ENCODE assay signal across 16 cellular contexts in the genomic region with DNA sequence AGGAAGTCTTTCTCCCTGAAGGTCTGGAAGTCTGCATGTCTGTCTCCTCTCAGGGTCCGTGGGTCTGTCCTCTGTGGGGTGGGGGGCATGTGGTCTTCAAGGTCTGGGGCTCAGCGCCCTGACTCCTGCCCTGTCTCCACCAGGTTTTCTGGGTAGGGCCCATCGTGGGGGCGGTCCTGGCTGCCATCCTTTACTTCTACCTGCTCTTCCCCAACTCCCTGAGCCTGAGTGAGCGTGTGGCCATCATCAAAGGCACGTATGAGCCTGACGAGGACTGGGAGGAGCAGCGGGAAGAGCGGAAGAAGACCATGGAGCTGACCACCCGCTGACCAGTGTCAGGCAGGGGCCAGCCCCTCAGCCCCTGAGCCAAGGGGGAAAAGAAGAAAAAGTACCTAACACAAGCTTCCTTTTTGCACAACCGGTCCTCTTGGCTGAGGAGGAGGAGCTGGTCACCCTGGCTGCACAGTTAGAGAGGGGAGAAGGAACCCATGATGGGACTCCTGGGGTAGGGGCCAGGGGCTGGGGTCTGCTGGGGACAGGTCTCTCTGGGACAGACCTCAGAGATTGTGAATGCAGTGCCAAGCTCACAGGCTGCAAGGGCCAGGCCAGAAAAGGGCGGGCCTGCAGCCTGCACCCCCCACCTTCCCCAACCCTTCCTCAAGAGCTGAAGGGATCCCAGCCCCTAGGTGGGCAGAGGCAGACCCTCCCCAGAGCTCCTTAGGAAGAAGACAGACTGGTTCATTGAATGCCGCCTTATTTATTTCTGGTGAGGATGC. TPM values are rescaled to one million over a fixed set of nuclear protein-coding genes. Genes with fewer than 3 reads are reported as not detected.
DNase-seq lines count a peak whose midpoint lies in the region; ATAC-seq, FAIRE-seq and TF ChIP-seq lines count a peak whose summit lies in the region.
"Had no signal": no experiment of that assay in that cellular context is flagged by ENCODE, and none has a peak within 500 bp of the region (broad histone marks: within the 10 kb centered on the region; RNA-seq: fewer than 3 reads in every experiment).

No MANE protein-coding gene starts in this region.

- intact Hi-C loops in upper lobe of right lung (cut with DNase I) (loop anchor here (5.0 kb wide), 2 partner anchors 92 to 107 kb away; partner anchors contain the start of gene ASIC1), HepG2 (cut with micrococcal nuclease; ENCODE audit: unreplicated experiment) (no loop called here), left colon (cut with DNase I, micrococcal nuclease) (loop anchor here (5.0 to 10.0 kb wide), 2 partner anchors 90 to 102 kb away; partner anchors contain the start of gene ASIC1 (in 1 of the 2))

- no peak overlapping the region for H2BK12ac ChIP-seq in neuronal stem cell (ENCODE audit: low read length)

- no peak overlapping the region for H4K91ac ChIP-seq in neuronal stem cell (ENCODE audit: low read depth, low read length, poor library complexity)

- POLR2A ChIA-PET in HepG2 (lab: Yijun Ruan, JAX): interaction anchor here (1.0 kb wide), 1 partner anchor 13 kb away, joined by 3 read pairs; no protein-coding TSS in a partner anchor

- no peaks in the 10 kb centered on the region for H3K79me1 ChIP-seq in neuronal stem cell (ENCODE audit: low read depth, low read length)

- H3K4me1 ChIP-seq in neuronal stem cell (ENCODE audit: control insufficient read depth in 2 of 2, insufficient read depth in 1 of 2, low read depth in 1 of 2, low read length in 2 of 2) (peaks cover 17 to 21% of the 10 kb centered on the region in 2 donors), upper lobe of right lung (peaks cover 14% of the 10 kb centered on the region), HepG2 (ENCODE audit: insufficient read depth, low read length) (peaks cover 57% of the 10 kb centered on the region)

- DNase-seq in chondrocyte (ENCODE audit: low spot score) (peak; percentile 67), neuronal stem cell (ENCODE audit: low spot score) (no peak), upper lobe of right lung (peak; percentile 56), HepG2 (ENCODE audit: low spot score) (no peak), COLO668 (lab: John Stamatoyannopoulos, UW; ENCODE audit: unreplicated experiment) (no peak), left colon (no peak)
- DNase-seq: BE2C; CD8-positive, alpha-beta memory T cell; DMS 273 treated with DMSO at 0.1 percent for 48 hours; H7 had no signal

- no peak overlapping the region for H2BK5ac ChIP-seq in neuronal stem cell (ENCODE audit: low read length)

- H3K9ac ChIP-seq in neuronal stem cell (ENCODE audit: low read depth, low read length, poor library complexity): peak overlapping the region; percentile 61
- H3K9ac ChIP-seq in HepG2 (ENCODE audit: insufficient read depth, low read depth, low read length): no peak overlapping the region

- no peaks in the 10 kb centered on the region for H3K9me3 Mint-ChIP-seq in chondrocyte (ENCODE audit: low read depth)
- H3K9me3 Mint-ChIP-seq: CD8-positive, alpha-beta memory T cell had no signal

- H3K27me3 ChIP-seq in neuronal stem cell (ENCODE audit: control insufficient read depth in 3 of 3, insufficient read depth in 3 of 3, low read depth in 1 of 3, low read length in 3 of 3): peaks cover 8 to 39% (median 36%) of the 10 kb centered on the region in 3 experiments
- H3K27me3 ChIP-seq in upper lobe of right lung: peaks cover 13% of the 10 kb centered on the region
- H3K27me3 ChIP-seq in HepG2 (ENCODE audit: control insufficient read depth in 1 of 2, insufficient read depth in 2 of 2, low read length in 2 of 2): peaks cover 5 to 44% of the 10 kb centered on the region in 2 experiments
- H3K27me3 ChIP-seq: BE2C had no signal

- in situ Hi-C loops in HepG2 (cut with HindIII; ENCODE audit: extremely low pct_ligation_motif_present, low pct_unique_long_range_greater_than_20kb): no loop called here

- H2BK120ac ChIP-seq in neuronal stem cell (ENCODE audit: low read depth, low read length): no peak overlapping the region

- H3K4ac ChIP-seq in neuronal stem cell (ENCODE audit: low read length): no peak overlapping the region

- no peak overlapping the region for H2BK15ac ChIP-seq in neuronal stem cell (ENCODE audit: low read length)

- H4K20me1 ChIP-seq in HepG2 (ENCODE audit: insufficient read depth, low read length): no peaks in the 10 kb centered on the region

- H3K27ac Mint-ChIP-seq in chondrocyte (ENCODE audit: unreplicated experiment): no peak overlapping the region
- H3K27ac Mint-ChIP-seq: GM23338 had no signal

- H3K14ac ChIP-seq in neuronal stem cell (ENCODE audit: low read length): no peak overlapping the region

- TF ChIP-seq EP300 in Ishikawa (IDR thresholded peaks at IDR 0.05; ENCODE audit: borderline replicate concordance) (no peak), HepG2 (IDR thresholded peaks at IDR 0.05; ENCODE audit: low read depth in 2 of 2, low read length in 2 of 2) (no peak), HepG2 (CRISPR knock-in tag; IDR thresholded peaks at IDR 0.05; ENCODE audit: borderline replicate concordance) (no peak)

- ATAC-seq in upper lobe of right lung (no peak), HepG2 (no peak), left colon (no peak)
- ATAC-seq: A549, GM23338 had no signal

- no peak for FAIRE-seq in HepG2 (lab: Jason Lieb, UNC)
- FAIRE-seq: A549 had no signal

- no peak overlapping the region for H3K4me3 ChIP-seq in neuronal stem cell (ENCODE audit: low read length in 2 of 2)
- H3K4me3 ChIP-seq in upper lobe of right lung: no peak overlapping the region
- no peak overlapping the region for H3K4me3 ChIP-seq in HepG2 (replicated peaks in 1 of 3; ENCODE audit: insufficient read depth in 1 of 3, low read depth in 2 of 3, low read length in 3 of 3)
- H3K4me3 ChIP-seq: A549, GM23338 had no signal

- H3K4me1 Mint-ChIP-seq in chondrocyte (ENCODE audit: low read depth): peaks cover 19% of the 10 kb centered on the region

- H3K9me3 ChIP-seq in neuronal stem cell (replicated peaks in 1 of 2; ENCODE audit: control insufficient read depth in 2 of 2, insufficient read depth in 1 of 2, low read depth in 1 of 2, low read length in 2 of 2): no peaks in the 10 kb centered on the region
- H3K9me3 ChIP-seq in upper lobe of right lung: no peaks in the 10 kb centered on the region
- H3K9me3 ChIP-seq in HepG2 (ENCODE audit: low read length): no peaks in the 10 kb centered on the region
- H3K9me3 ChIP-seq: A549, BE2C had no signal

- CTCF ChIA-PET in HepG2 (lab: Yijun Ruan, JAX; ENCODE audit: low intra/inter-chr PET ratio, low total read pairs): no interaction called here

- no CpG with 5 or more reads among the region's 13 CpGs for WGBS in neuronal stem cell (ENCODE audit: extremely low coverage in 2 of 2, insufficient read length in 2 of 2, insufficient replicate concordance in 1 of 2), 2 donors
- WGBS in HepG2 (ENCODE audit: low lambda C conversion rate): 22% methylated on average over 10 of the region's 13 CpGs

- H3K36me3 Mint-ChIP-seq in chondrocyte (ENCODE audit: low read depth): no peaks in the 10 kb centered on the region
- H3K36me3 Mint-ChIP-seq: CD8-positive, alpha-beta memory T cell had no signal

- no peak for TF ChIP-seq CTCF in chondrocyte (IDR thresholded peaks at IDR 0.05)
- no peak for TF ChIP-seq CTCF in upper lobe of right lung (IDR thresholded peaks at IDR 0.05)
- no peak for TF ChIP-seq CTCF in HepG2 (CRISPR knock-in tag; IDR thresholded peaks at IDR 0.05)

- H3K18ac ChIP-seq in neuronal stem cell (ENCODE audit: low read length): peak overlapping the region; percentile 44

- H3K4me2 ChIP-seq in neuronal stem cell (ENCODE audit: insufficient read depth, low read length, poor library complexity, severe bottlenecking): no peak overlapping the region
- no peak overlapping the region for H3K4me2 ChIP-seq in HepG2 (ENCODE audit: low read depth, low read length)
- H3K4me2 ChIP-seq: A549, GM23338 had no signal

- H4K8ac ChIP-seq in neuronal stem cell (ENCODE audit: low read depth, low read length): no peak overlapping the region

- H3K79me2 ChIP-seq in HepG2 (ENCODE audit: insufficient read depth, low read length): no peaks in the 10 kb centered on the region

- H3K27ac ChIP-seq in neuronal stem cell (replicated peaks; ENCODE audit: low read length) (no peak overlapping the region), upper lobe of right lung (no peak overlapping the region), HepG2 (ENCODE audit: extremely low read length, insufficient read depth, low read length) (no peak overlapping the region)

- H3K4me3 Mint-ChIP-seq in chondrocyte (ENCODE audit: unreplicated experiment): no peak overlapping the region
- H3K4me3 Mint-ChIP-seq: CD8-positive, alpha-beta memory T cell; GM23338 had no signal

- H3K36me3 ChIP-seq in neuronal stem cell (replicated peaks in 1 of 2; ENCODE audit: control insufficient read depth in 2 of 2, insufficient read depth in 2 of 2, low read length in 2 of 2) (no peaks in the 10 kb centered on the region), upper lobe of right lung (no peaks in the 10 kb centered on the region), HepG2 (replicated peaks in 1 of 2; ENCODE audit: control insufficient read depth in 1 of 2, insufficient read depth in 2 of 2, low read length in 2 of 2) (no peaks in the 10 kb centered on the region)
- H3K36me3 ChIP-seq: BE2C had no signal

- no peak for TF ChIP-seq RAD21 in Ishikawa (IDR thresholded peaks at IDR 0.05; ENCODE audit: low read depth)
- no peak for TF ChIP-seq RAD21 in HepG2 (CRISPR knock-in tag; IDR thresholded peaks at IDR 0.05)

- H3K23ac ChIP-seq in neuronal stem cell (ENCODE audit: low read depth, low read length, poor library complexity): no peak overlapping the region

- BruUV-seq in HepG2 (replicated peaks; lab: Mats Ljungman, UMichigan): no TSS peak

- peaks cover 14% of the 10 kb centered on the region for H3K27me3 Mint-ChIP-seq in chondrocyte (ENCODE audit: low read depth)

- peak overlapping the region; percentile 71 for H2AK5ac ChIP-seq in neuronal stem cell (ENCODE audit: low read depth, low read length)

- H2AFZ ChIP-seq in neuronal stem cell (ENCODE audit: low read length): no peak overlapping the region
- H2AFZ ChIP-seq in HepG2 (ENCODE audit: low read length): no peak overlapping the region
- H2AFZ ChIP-seq: GM23338 had no signal

- TF ChIP-seq POLR2A in HepG2 (IDR thresholded peaks at IDR 0.05; ENCODE audit: insufficient read depth in 1 of 2, low read depth in 2 of 2, low read length in 2 of 2): no peak

RNA-seq across cellular contexts. Expression of gene AQP5, which starts 3.4 kb away (rescaled TPM):
- total RNA-seq in chondrocyte (0.20 TPM in 1 of 3 replicates, not detected in the others), upper lobe of right lung (14.3 TPM), HepG2 (2016; rRNA removed; fragmentation: Illumina TruSeq; extraction: Trizol) (not detected in 2 replicates), left colon (not detected)
- polyA plus RNA-seq in neuronal stem cell (2013, experiment 1 of 2): 0.39 TPM
- 0.58 TPM for polyA plus RNA-seq in neuronal stem cell (2013, experiment 2 of 2)
- total RNA-seq in HepG2 (2016; cell fraction: cytosol; rRNA removed; fragmentation: Illumina TruSeq; extraction: Trizol; ENCODE audit: low read depth): not detected in 2 replicates
- total RNA-seq in HepG2 (2016; cell fraction: insoluble cytoplasmic fraction; rRNA removed; fragmentation: Illumina TruSeq; extraction: Trizol): not detected in 2 replicates
- not detected in 2 replicates for total RNA-seq in HepG2 (2016; cell fraction: membrane; rRNA removed; fragmentation: Illumina TruSeq; extraction: Trizol)
- total RNA-seq in HepG2 (2016; cell fraction: nucleus; rRNA removed; fragmentation: Illumina TruSeq; extraction: Trizol): not detected in 2 replicates
- polyA plus RNA-seq in HepG2 (2011; rRNA removed): not detected in 2 replicates
- polyA plus RNA-seq in HepG2 (2011; cell fraction: cytosol; rRNA removed): not detected in 2 replicates
- polyA plus RNA-seq in HepG2 (2011; cell fraction: nucleus; rRNA removed): not detected in 2 replicates
- not detected in 2 replicates for polyA plus RNA-seq in HepG2 (2012)
- polyA plus RNA-seq in HepG2 (2016; cell fraction: cytosol; fragmentation: Illumina TruSeq; extraction: Trizol; ENCODE audit: low read depth): not detected in 2 replicates
- polyA plus RNA-seq in HepG2 (2016; cell fraction: insoluble cytoplasmic fraction; fragmentation: Illumina TruSeq; extraction: Trizol; ENCODE audit: low read depth): not detected in 2 replicates
- not detected in 2 replicates for polyA plus RNA-seq in HepG2 (2016; cell fraction: membrane; fragmentation: Illumina TruSeq; extraction: Trizol; ENCODE audit: low read depth)
- polyA plus RNA-seq in HepG2 (2016; cell fraction: nucleus; fragmentation: Illumina TruSeq; extraction: Trizol; ENCODE audit: insufficient read depth, low read depth): not detected in 2 replicates
- 0.82 TPM in 1 of 2 replicates, not detected in the other for polyA minus RNA-seq in HepG2 (2011; rRNA and poly(A)+ RNA removed; ENCODE audit: low replicate concordance)
- not detected in 2 replicates for polyA minus RNA-seq in HepG2 (2011; cell fraction: cytosol; rRNA and poly(A)+ RNA removed)
- not detected in 2 replicates for polyA minus RNA-seq in HepG2 (2011; cell fraction: nucleus; rRNA and poly(A)+ RNA removed)
- total RNA-seq: CD8-positive, alpha-beta memory T cell; Daoy; HT1080 had no signal
- polyA plus RNA-seq: A549; AG04450; CD8-positive, alpha-beta memory T cell had no signal

RNA-seq across cellular contexts. Expression of gene AQP6, which starts 7.7 kb away (rescaled TPM):
- not detected in 3 replicates for total RNA-seq in chondrocyte
- polyA plus RNA-seq in neuronal stem cell (2013, experiment 1 of 2): 0.03 TPM
- polyA plus RNA-seq in neuronal stem cell (2013, experiment 2 of 2): 0.04 TPM
- 0.35 TPM for total RNA-seq in upper lobe of right lung
- total RNA-seq in HepG2 (2016; rRNA removed; fragmentation: Illumina TruSeq; extraction: Trizol): 0.51 and 1.3 TPM in 2 replicates
- 0.20 and 0.35 TPM in 2 replicates for total RNA-seq in HepG2 (2016; cell fraction: cytosol; rRNA removed; fragmentation: Illumina TruSeq; extraction: Trizol; ENCODE audit: low read depth)
- 0.54 and 1.1 TPM in 2 replicates for total RNA-seq in HepG2 (2016; cell fraction: insoluble cytoplasmic fraction; rRNA removed; fragmentation: Illumina TruSeq; extraction: Trizol)
- 0.55 and 0.59 TPM in 2 replicates for total RNA-seq in HepG2 (2016; cell fraction: membrane; rRNA removed; fragmentation: Illumina TruSeq; extraction: Trizol)
- total RNA-seq in HepG2 (2016; cell fraction: nucleus; rRNA removed; fragmentation: Illumina TruSeq; extraction: Trizol): 0.47 and 0.87 TPM in 2 replicates
- 0.32 and 0.38 TPM in 2 replicates for polyA plus RNA-seq in HepG2 (2011; rRNA removed)
- 0.21 and 0.23 TPM in 2 replicates for polyA plus RNA-seq in HepG2 (2011; cell fraction: cytosol; rRNA removed)
- 0.64 and 0.79 TPM in 2 replicates for polyA plus RNA-seq in HepG2 (2011; cell fraction: nucleus; rRNA removed)
- polyA plus RNA-seq in HepG2 (2012): 0.43 and 0.78 TPM in 2 replicates
- 0.23 and 0.31 TPM in 2 replicates for polyA plus RNA-seq in HepG2 (2016; cell fraction: cytosol; fragmentation: Illumina TruSeq; extraction: Trizol; ENCODE audit: low read depth)
- 0.48 and 0.69 TPM in 2 replicates for polyA plus RNA-seq in HepG2 (2016; cell fraction: insoluble cytoplasmic fraction; fragmentation: Illumina TruSeq; extraction: Trizol; ENCODE audit: low read depth)
- 0.23 and 0.48 TPM in 2 replicates for polyA plus RNA-seq in HepG2 (2016; cell fraction: membrane; fragmentation: Illumina TruSeq; extraction: Trizol; ENCODE audit: low read depth)
- polyA plus RNA-seq in HepG2 (2016; cell fraction: nucleus; fragmentation: Illumina TruSeq; extraction: Trizol; ENCODE audit: insufficient read depth, low read depth): 1.6 and 2.3 TPM in 2 replicates
- 0.16 and 0.48 TPM in 2 replicates for polyA minus RNA-seq in HepG2 (2011; rRNA and poly(A)+ RNA removed; ENCODE audit: low replicate concordance)
- not detected in 2 replicates for polyA minus RNA-seq in HepG2 (2011; cell fraction: cytosol; rRNA and poly(A)+ RNA removed)
- polyA minus RNA-seq in HepG2 (2011; cell fraction: nucleus; rRNA and poly(A)+ RNA removed): 0.25 TPM in 1 of 2 replicates, not detected in the other
- not detected for total RNA-seq in left colon
- total RNA-seq: CD8-positive, alpha-beta memory T cell; GM23338; H7; HT1080 had no signal
- polyA plus RNA-seq: AG04450; CD8-positive, alpha-beta memory T cell had no signal

RNA-seq across cellular contexts. Expression of gene AQP2, which starts 14.5 kb away (rescaled TPM):
- not detected in 3 replicates for total RNA-seq in chondrocyte
- polyA plus RNA-seq in neuronal stem cell (2013, experiment 1 of 2): not detected
- polyA plus RNA-seq in neuronal stem cell (2013, experiment 2 of 2): not detected
- total RNA-seq in upper lobe of right lung: not detected
- not detected in 2 replicates for total RNA-seq in HepG2 (2016; rRNA removed; fragmentation: Illumina TruSeq; extraction: Trizol)
- not detected in 2 replicates for total RNA-seq in HepG2 (2016; cell fraction: cytosol; rRNA removed; fragmentation: Illumina TruSeq; extraction: Trizol; ENCODE audit: low read depth)
- not detected in 2 replicates for total RNA-seq in HepG2 (2016; cell fraction: insoluble cytoplasmic fraction; rRNA removed; fragmentation: Illumina TruSeq; extraction: Trizol)
- total RNA-seq in HepG2 (2016; cell fraction: membrane; rRNA removed; fragmentation: Illumina TruSeq; extraction: Trizol): not detected in 2 replicates
- total RNA-seq in HepG2 (2016; cell fraction: nucleus; rRNA removed; fragmentation: Illumina TruSeq; extraction: Trizol): not detected in 2 replicates
- not detected in 2 replicates for polyA plus RNA-seq in HepG2 (2011; rRNA removed)
- not detected in 2 replicates for polyA plus RNA-seq in HepG2 (2011; cell fraction: cytosol; rRNA removed)
- not detected in 2 replicates for polyA plus RNA-seq in HepG2 (2011; cell fraction: nucleus; rRNA removed)
- not detected in 2 replicates for polyA plus RNA-seq in HepG2 (2012)
- not detected in 2 replicates for polyA plus RNA-seq in HepG2 (2016; cell fraction: cytosol; fragmentation: Illumina TruSeq; extraction: Trizol; ENCODE audit: low read depth)
- not detected in 2 replicates for polyA plus RNA-seq in HepG2 (2016; cell fraction: insoluble cytoplasmic fraction; fragmentation: Illumina TruSeq; extraction: Trizol; ENCODE audit: low read depth)
- polyA plus RNA-seq in HepG2 (2016; cell fraction: membrane; fragmentation: Illumina TruSeq; extraction: Trizol; ENCODE audit: low read depth): not detected in 2 replicates
- polyA plus RNA-seq in HepG2 (2016; cell fraction: nucleus; fragmentation: Illumina TruSeq; extraction: Trizol; ENCODE audit: insufficient read depth, low read depth): not detected in 2 replicates
- not detected in 2 replicates for polyA minus RNA-seq in HepG2 (2011; rRNA and poly(A)+ RNA removed; ENCODE audit: low replicate concordance)
- polyA minus RNA-seq in HepG2 (2011; cell fraction: cytosol; rRNA and poly(A)+ RNA removed): not detected in 2 replicates
- polyA minus RNA-seq in HepG2 (2011; cell fraction: nucleus; rRNA and poly(A)+ RNA removed): not detected in 2 replicates
- total RNA-seq in left colon: not detected
- total RNA-seq: CD8-positive, alpha-beta memory T cell; Daoy; H7; HT1080 had no signal
- polyA plus RNA-seq: A549; AG04450; CD8-positive, alpha-beta memory T cell; GM23338 had no signal

Comparison
In these comparisons a context has a peak if more than half of its experiments do, and no peak if none do; other contexts are left out.
1. DNase-seq: peak in chondrocyte (single experiment) and upper lobe of right lung (single experiment); none in neuronal stem cell (single experiment), HepG2 (single experiment), COLO668 (single experiment) and left colon (0 of 2).
2. RNA of gene AQP5, which starts 3.4 kb away (total RNA-seq): 14.3 TPM in upper lobe of right lung (single experiment); 0.20 TPM in chondrocyte, not detected in HepG2 and not detected in left colon; every median in the first group is over 10 times any median in the second.